Comparison of ENCODE assay signal across 8 cellular contexts in the genomic region with DNA sequence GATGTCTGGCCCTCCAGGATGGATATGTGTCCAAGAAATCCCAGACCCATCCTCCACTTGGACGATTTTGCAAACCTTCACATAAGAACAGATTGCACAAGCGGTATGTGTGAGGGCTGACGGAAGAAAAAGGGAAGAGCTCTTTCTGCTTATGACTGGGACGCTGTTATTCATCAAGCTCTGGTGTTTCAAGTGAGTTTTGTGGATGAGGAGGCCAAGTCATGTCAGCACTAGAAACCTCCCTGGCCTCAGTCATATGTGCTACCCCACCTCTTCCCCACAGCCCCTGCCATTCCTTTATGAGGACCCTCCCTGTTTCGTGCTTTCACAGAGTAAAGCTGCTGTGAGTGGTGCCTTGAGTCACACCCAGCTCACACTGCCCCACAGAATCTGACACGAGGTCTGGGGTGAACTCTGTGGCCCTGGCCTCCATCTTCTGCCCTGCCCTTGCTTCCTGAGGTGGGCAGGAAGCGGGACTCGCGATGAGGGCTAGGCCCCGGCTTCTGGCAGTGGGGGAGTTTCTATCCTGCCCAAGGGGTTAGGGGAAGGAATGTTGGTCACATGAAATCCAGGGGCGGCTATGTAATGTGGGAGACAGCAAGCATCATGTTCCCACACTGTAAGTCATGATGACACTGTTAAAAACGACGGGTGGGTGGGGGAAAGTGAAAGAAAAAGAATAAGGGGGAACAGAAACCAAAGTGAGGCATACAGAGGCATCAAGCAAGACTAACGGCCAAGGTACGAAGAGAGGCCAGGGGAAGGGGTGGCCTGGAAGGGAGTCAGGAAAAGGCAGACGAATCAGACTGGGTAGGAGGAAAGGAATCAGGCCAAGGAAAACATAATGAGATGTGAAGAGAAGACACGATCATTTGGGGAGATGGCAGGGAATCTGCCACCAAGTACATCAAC.
A peak's percentile ranks its signal among the peaks of the same experiment; 100 is the strongest.
DNase-seq lines count a peak whose midpoint lies in the region; ATAC-seq and TF ChIP-seq lines count a peak whose summit lies in the region.

No MANE protein-coding gene starts in this region.

- H3K9me3 Mint-ChIP-seq in T-helper 1 cell treated with Interleukin-12 subunit alpha and Interleukin-12 subunit beta and Interleukin-4 antibody, amounts not matched to agents 30 μg/mL and 1 μg/mL, for 36 hours = no peaks in the 10 kb centered on the region

- H3K27ac ChIP-seq in neuronal stem cell (replicated peaks; ENCODE audit: low read length) = no peak overlapping the region
- peak overlapping the region; percentile 74 for H3K27ac ChIP-seq in vagina

- H2BK12ac ChIP-seq in neuronal stem cell (ENCODE audit: low read length) = no peak overlapping the region

- H3K23ac ChIP-seq in neuronal stem cell (ENCODE audit: low read depth, low read length, poor library complexity) = no peak overlapping the region

- H3K79me1 ChIP-seq in neuronal stem cell (ENCODE audit: low read depth, low read length) = no peaks in the 10 kb centered on the region

- peaks cover 41% of the 10 kb centered on the region for H3K4me1 Mint-ChIP-seq in T-helper 1 cell treated with Interleukin-12 subunit alpha and Interleukin-12 subunit beta and Interleukin-4 antibody, amounts not matched to agents 30 μg/mL and 1 μg/mL, for 36 hours (ENCODE audit: low read depth)

- no peak for TF ChIP-seq POLR2A in vagina (IDR thresholded peaks at IDR 0.05)

- H3K9ac ChIP-seq in neuronal stem cell (ENCODE audit: low read depth, low read length, poor library complexity) = peak overlapping the region; percentile 6

- no peak overlapping the region for H2BK120ac ChIP-seq in neuronal stem cell (ENCODE audit: low read depth, low read length)

- no peak overlapping the region for H3K4me3 ChIP-seq in neuronal stem cell (ENCODE audit: low read length in 2 of 2)
- H3K4me3 ChIP-seq in vagina = no peak overlapping the region

- no peak overlapping the region for H2AK5ac ChIP-seq in neuronal stem cell (ENCODE audit: low read depth, low read length)

- no peaks in the 10 kb centered on the region for H3K9me3 ChIP-seq in neuronal stem cell (replicated peaks in 1 of 2; ENCODE audit: control insufficient read depth in 2 of 2, insufficient read depth in 1 of 2, low read depth in 1 of 2, low read length in 2 of 2)
- no peaks in the 10 kb centered on the region for H3K9me3 ChIP-seq in vagina

- H2BK5ac ChIP-seq in neuronal stem cell (ENCODE audit: low read length) = no peak overlapping the region

- DNase-seq in cerebellum (ENCODE audit: low spot score) (peak; percentile 30), neuronal stem cell (ENCODE audit: low spot score) (no peak), vagina (ENCODE audit: extremely low spot score in 2 of 2) (no peak), SHP77 (lab: John Stamatoyannopoulos, UW) (no peak), midbrain (lab: John Stamatoyannopoulos, UW) (no peak)

- H2BK15ac ChIP-seq in neuronal stem cell (ENCODE audit: low read length) = no peak overlapping the region

- H3K4ac ChIP-seq in neuronal stem cell (ENCODE audit: low read length) = no peak overlapping the region

- WGBS in neuronal stem cell (ENCODE audit: extremely low coverage in 2 of 2, insufficient read length in 2 of 2, insufficient replicate concordance in 1 of 2), 2 donors = no CpG with 5 or more reads among the region's 17 CpGs

- peaks cover 0 to 51% (median 0%) of the 10 kb centered on the region in 3 experiments for H3K27me3 ChIP-seq in neuronal stem cell (ENCODE audit: control insufficient read depth in 3 of 3, insufficient read depth in 3 of 3, low read depth in 1 of 3, low read length in 3 of 3)
- no peaks in the 10 kb centered on the region for H3K27me3 ChIP-seq in vagina

- peak overlapping the region; percentile 70 for H2AFZ ChIP-seq in neuronal stem cell (ENCODE audit: low read length)

- H3K18ac ChIP-seq in neuronal stem cell (ENCODE audit: low read length) = peak overlapping the region; percentile 41

- H3K4me3 Mint-ChIP-seq in T-helper 1 cell treated with Interleukin-12 subunit alpha and Interleukin-12 subunit beta and Interleukin-4 antibody, amounts not matched to agents 30 μg/mL and 1 μg/mL, for 36 hours = peak overlapping the region; percentile 70

- no peaks in the 10 kb centered on the region for H3K27me3 Mint-ChIP-seq in T-helper 1 cell treated with Interleukin-12 subunit alpha and Interleukin-12 subunit beta and Interleukin-4 antibody, amounts not matched to agents 30 μg/mL and 1 μg/mL, for 36 hours (ENCODE audit: low read depth)

- no peak for TF ChIP-seq CTCF in vagina (IDR thresholded peaks at IDR 0.05)

- H3K36me3 Mint-ChIP-seq in T-helper 1 cell treated with Interleukin-12 subunit alpha and Interleukin-12 subunit beta and Interleukin-4 antibody, amounts not matched to agents 30 μg/mL and 1 μg/mL, for 36 hours (ENCODE audit: low read depth) = peaks cover 2% of the 10 kb centered on the region

- peaks cover 11 to 20% of the 10 kb centered on the region in 2 donors for H3K4me1 ChIP-seq in neuronal stem cell (ENCODE audit: control insufficient read depth in 2 of 2, insufficient read depth in 1 of 2, low read depth in 1 of 2, low read length in 2 of 2)
- no peaks in the 10 kb centered on the region for H3K4me1 ChIP-seq in vagina

- H3K36me3 ChIP-seq in neuronal stem cell (replicated peaks in 1 of 2; ENCODE audit: control insufficient read depth in 2 of 2, insufficient read depth in 2 of 2, low read length in 2 of 2) = no peaks in the 10 kb centered on the region
- H3K36me3 ChIP-seq in vagina = no peaks in the 10 kb centered on the region

- no peak overlapping the region for H3K14ac ChIP-seq in neuronal stem cell (ENCODE audit: low read length)

- no peak overlapping the region for H4K8ac ChIP-seq in neuronal stem cell (ENCODE audit: low read depth, low read length)

- intact Hi-C loops in vagina (cut with DNase I) = no loop called here

- H3K4me2 ChIP-seq in neuronal stem cell (ENCODE audit: insufficient read depth, low read length, poor library complexity, severe bottlenecking) = no peak overlapping the region

- ATAC-seq in GM18867 (IDR thresholded peaks at IDR 0.05; ENCODE audit: unreplicated experiment) = peak; percentile 39
- peak; percentile 41 for ATAC-seq in HG02943 (IDR thresholded peaks at IDR 0.05; ENCODE audit: low read depth, unreplicated experiment)

- H3K27ac Mint-ChIP-seq in T-helper 1 cell treated with Interleukin-12 subunit alpha and Interleukin-12 subunit beta and Interleukin-4 antibody, amounts not matched to agents 30 μg/mL and 1 μg/mL, for 36 hours = peak overlapping the region; percentile 94

- H4K91ac ChIP-seq in neuronal stem cell (ENCODE audit: low read depth, low read length, poor library complexity) = no peak overlapping the region
